ENCODE assay signal across 8 cellular contexts in genomic region chr10:24449334-24449740, GRCh38.
DNase-seq lines count a peak whose midpoint lies in the region; ATAC-seq and TF ChIP-seq lines count a peak whose summit lies in the region.

No MANE protein-coding gene starts in this region.

- peak; percentile 44 for DNase-seq in EL
- no peak for DNase-seq in LNCaP clone FGC (ENCODE audit: low read depth)
- no peak for DNase-seq in left ventricle myocardium superior
- DNase-seq in GM19238 (ENCODE audit: insufficient read length, low spot score): no peak
- no peak for DNase-seq in NCI-H128 (lab: John Stamatoyannopoulos, UW; ENCODE audit: unreplicated experiment)
- DNase-seq in activated naive CD4-positive, alpha-beta T cell treated with anti-CD3 and anti-CD28 coated beads, Interleukin-2, amount 10 ng/mL, durations not matched to agents 7 days and 5 days: no peak
- DNase-seq in cerebellar nuclear complex (lab: John Stamatoyannopoulos, UW): no peak

- H3K27ac Mint-ChIP-seq in activated naive CD4-positive, alpha-beta T cell treated with anti-CD3 and anti-CD28 coated beads, Interleukin-2, amount 10 ng/mL, durations not matched to agents 7 days and 5 days: no peak overlapping the region

- H3K27me3 Mint-ChIP-seq in activated naive CD4-positive, alpha-beta T cell treated with anti-CD3 and anti-CD28 coated beads, Interleukin-2, amount 10 ng/mL, durations not matched to agents 7 days and 5 days: peaks cover 21% of the 10 kb centered on the region

- H3K4me3 Mint-ChIP-seq in activated naive CD4-positive, alpha-beta T cell treated with anti-CD3 and anti-CD28 coated beads, Interleukin-2, amount 10 ng/mL, durations not matched to agents 7 days and 5 days: no peak overlapping the region

- H3K4me1 Mint-ChIP-seq in activated naive CD4-positive, alpha-beta T cell treated with anti-CD3 and anti-CD28 coated beads, Interleukin-2, amount 10 ng/mL, durations not matched to agents 7 days and 5 days: peaks cover 12% of the 10 kb centered on the region

- CTCF ChIA-PET in activated naive CD4-positive, alpha-beta T cell treated with anti-CD3 and anti-CD28 coated beads, Interleukin-2, amount 10 ng/mL, durations not matched to agents 7 days and 5 days (lab: Charles Lee): no interaction called here

- no peak for TF ChIP-seq CTCF in LNCaP clone FGC (IDR thresholded peaks at IDR 0.05; ENCODE audit: control insufficient read depth, extremely low read depth, insufficient read depth)

- ATAC-seq in GM21423 (IDR thresholded peaks at IDR 0.05; ENCODE audit: unreplicated experiment): peak; percentile 88
- ATAC-seq in left ventricle myocardium superior: peak; percentile 76

- H3K36me3 Mint-ChIP-seq in activated naive CD4-positive, alpha-beta T cell treated with anti-CD3 and anti-CD28 coated beads, Interleukin-2, amount 10 ng/mL, durations not matched to agents 7 days and 5 days: no peaks in the 10 kb centered on the region

- intact Hi-C loops in left ventricle myocardium superior (cut with micrococcal nuclease): loop anchor here (10.0 kb wide), 1 partner anchor 55 kb away; no protein-coding TSS in a partner anchor

- H3K4me3 ChIP-seq in LNCaP clone FGC (ENCODE audit: low read depth, low read length): 0 out of 2 replicates have a peak overlapping the region, but pooled peaks have one; percentile 1

- H3K9me3 Mint-ChIP-seq in activated naive CD4-positive, alpha-beta T cell treated with anti-CD3 and anti-CD28 coated beads, Interleukin-2, amount 10 ng/mL, durations not matched to agents 7 days and 5 days: no peaks in the 10 kb centered on the region
